ENCODE assay signal across 8 cellular contexts in the genomic region with DNA sequence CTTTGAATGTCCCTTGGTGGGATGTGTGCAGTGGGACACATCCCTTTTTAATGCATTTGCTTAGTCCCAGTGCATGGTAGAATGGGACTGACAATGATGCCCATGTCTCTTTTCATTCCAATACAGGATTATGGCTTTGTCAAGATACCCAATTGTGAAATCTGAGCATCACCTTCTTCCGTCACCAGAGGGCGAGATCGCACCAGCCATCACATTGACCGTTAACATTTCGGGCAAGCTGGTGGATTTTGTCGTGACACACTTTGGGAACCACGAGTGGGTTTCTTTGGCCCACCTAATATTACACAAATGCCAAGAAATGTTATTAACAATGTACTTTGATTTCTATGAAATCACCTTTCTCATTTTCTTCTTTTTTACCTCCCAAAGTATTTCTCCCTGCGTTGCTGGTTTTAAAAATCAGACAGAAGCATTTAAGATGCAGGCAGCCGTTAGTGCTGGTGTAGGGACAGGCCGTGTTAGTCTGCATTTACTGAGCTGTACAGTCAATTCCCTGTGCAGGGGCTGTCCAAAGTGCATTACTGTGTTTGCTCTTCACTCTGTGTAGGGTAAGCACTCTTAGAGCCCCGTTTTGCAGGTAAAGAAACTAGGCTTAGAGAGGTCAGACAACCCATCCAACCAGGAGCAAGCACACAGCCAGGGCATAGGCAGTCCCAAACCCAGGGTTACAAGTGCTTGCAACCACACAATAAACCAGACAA.
DNase-seq lines count a peak whose midpoint lies in the region; ATAC-seq, FAIRE-seq and TF ChIP-seq lines count a peak whose summit lies in the region.

No MANE protein-coding gene starts in this region.

- no peak for ATAC-seq in GM21717 (IDR thresholded peaks at IDR 0.05; ENCODE audit: unreplicated experiment)
- ATAC-seq in GM21367 (IDR thresholded peaks at IDR 0.05; ENCODE audit: unreplicated experiment), result no peak
- no peak for ATAC-seq in HG02678 (IDR thresholded peaks at IDR 0.05; ENCODE audit: unreplicated experiment)

- H3K4me3 ChIP-seq in cardiac fibroblast (replicated peaks in 1 of 2; ENCODE audit: low read depth in 2 of 2, low read length in 2 of 2) (no peak overlapping the region), retinal pigment epithelial cell (ENCODE audit: low read length) (no peak overlapping the region)

- peak; percentile 72 for FAIRE-seq in A204.1 (lab: Jason Lieb, UNC)

- peak; percentile 36 for DNase-seq in ELR (ENCODE audit: low read depth)
- DNase-seq in NCI-H1092 treated with DMSO at 0.1 percent for 48 hours (lab: John Stamatoyannopoulos, UW), result peak; percentile 18
- peak; percentile 0 to 50 for DNase-seq in cardiac fibroblast (ENCODE audit: low read depth in 2 of 2)
- DNase-seq in retinal pigment epithelial cell (ENCODE audit: low read depth), result no peak

- peak; percentile 60 for TF ChIP-seq CTCF in cardiac fibroblast (IDR thresholded peaks at IDR 0.05; ENCODE audit: low read depth, low read length)
- TF ChIP-seq CTCF in retinal pigment epithelial cell (conservative IDR thresholded peaks at IDR 0.05; ENCODE audit: low read depth, low read length), result peak; percentile 41
